In genomic region chr17:76188213-76189060, GRCh38 we compare ENCODE assay signal across 17 cellular contexts. TPM values are rescaled to one million over a fixed set of nuclear protein-coding genes. Genes with fewer than 3 reads are reported as not detected.
DNase-seq lines count a peak whose midpoint lies in the region; ATAC-seq and TF ChIP-seq lines count a peak whose summit lies in the region.
"Had no signal": no experiment of that assay in that cellular context is flagged by ENCODE, and none has a peak within 500 bp of the region (broad histone marks: within the 10 kb centered on the region; RNA-seq: fewer than 3 reads in every experiment).

No MANE protein-coding gene starts in this region.

- CTCF ChIA-PET in CD4-positive, alpha-beta memory T cell (lab: Charles Lee; ENCODE audit: partially characterized antibody), result interaction anchor here (0.8 to 7.0 kb wide), 11 partner anchors 9 to 92 kb away, joined by 3 to 71 read pairs (median 4); no protein-coding TSS in a partner anchor
- CTCF ChIA-PET in activated B cell treated with CpG ODN at 0.5 μM for 24 hours (lab: Charles Lee), result interaction anchor here (1.0 to 3.1 kb wide), 2 partner anchors 67 to 91 kb away, joined by 5 to 14 read pairs; no protein-coding TSS in a partner anchor

- no peaks in the 10 kb centered on the region for H3K27me3 Mint-ChIP-seq in CD4-positive, alpha-beta memory T cell
- H3K27me3 Mint-ChIP-seq in activated B cell treated with CpG ODN at 0.5 μM for 24 hours, result no peaks in the 10 kb centered on the region

- peak; percentile 31 for TF ChIP-seq CTCF in GM12873 (IDR thresholded peaks at IDR 0.05; ENCODE audit: insufficient read depth, low read depth, low read length, missing control alignments)
- TF ChIP-seq CTCF in activated B cell treated with CpG ODN at 0.5 μM for 24 hours (IDR thresholded peaks at IDR 0.05), result no peak
- no peak for TF ChIP-seq CTCF in fibroblast of villous mesenchyme (IDR thresholded peaks at IDR 0.05; ENCODE audit: insufficient read depth, low read depth, low read length)

- H3K4me3 Mint-ChIP-seq in CD4-positive, alpha-beta memory T cell, result peak overlapping the region in 7 of 8 donors; percentile 3 to 78 (median 67)
- H3K4me3 Mint-ChIP-seq in activated B cell treated with CpG ODN at 0.5 μM for 24 hours, result no peak overlapping the region
- H3K4me3 Mint-ChIP-seq: nephron had no signal

- peaks cover 4 to 5% of the 10 kb centered on the region in 2 donors for H3K36me3 Mint-ChIP-seq in CD4-positive, alpha-beta memory T cell
- no peaks in the 10 kb centered on the region for H3K36me3 Mint-ChIP-seq in activated B cell treated with CpG ODN at 0.5 μM for 24 hours (ENCODE audit: low read depth)

- DNase-seq in CD4-positive, alpha-beta memory T cell, result no peak
- DNase-seq in activated B cell treated with CpG ODN at 0.5 μM for 24 hours (no peak), fibroblast of villous mesenchyme (ENCODE audit: low read depth) (peak; percentile 68), SHP77 treated with DMSO at 0.1 percent for 48 hours (lab: John Stamatoyannopoulos, UW) (no peak), HCEC 1CT (no peak), mucosa of gallbladder (ENCODE audit: low spot score) (no peak)
- DNase-seq in effector CD8-positive, alpha-beta T cell (lab: John Stamatoyannopoulos, UW), result no peak
- DNase-seq: NCI-H1048, transverse colon had no signal

- H3K4me1 ChIP-seq in CD4-positive, alpha-beta memory T cell (ENCODE audit: insufficient read depth, low read length), result peaks cover 83% of the 10 kb centered on the region

- peaks cover 47 to 75% (median 58%) of the 10 kb centered on the region in 4 donors for H3K4me1 Mint-ChIP-seq in CD4-positive, alpha-beta memory T cell
- H3K4me1 Mint-ChIP-seq in activated B cell treated with CpG ODN at 0.5 μM for 24 hours, result peaks cover 55% of the 10 kb centered on the region
- H3K4me1 Mint-ChIP-seq: nephron had no signal

- no peaks in the 10 kb centered on the region for H3K36me3 ChIP-seq in CD4-positive, alpha-beta memory T cell (ENCODE audit: insufficient read depth, low read length)
- H3K36me3 ChIP-seq: BLaER1, transverse colon had no signal

- H3K27ac ChIP-seq in CD4-positive, alpha-beta memory T cell (ENCODE audit: low read depth, low read length), result peak overlapping the region; percentile 18
- H3K27ac ChIP-seq: BLaER1 had no signal

- H3K9me3 Mint-ChIP-seq in CD4-positive, alpha-beta memory T cell, result no peaks in the 10 kb centered on the region
- H3K9me3 Mint-ChIP-seq in activated B cell treated with CpG ODN at 0.5 μM for 24 hours, result no peaks in the 10 kb centered on the region
- H3K9me3 Mint-ChIP-seq: nephron had no signal

- intact Hi-C loops in CD4-positive, alpha-beta memory T cell (cut with micrococcal nuclease), result no loop called here
- intact Hi-C loops in activated B cell treated with CpG ODN at 0.5 μM for 24 hours (cut with micrococcal nuclease), result no loop called here

- H3K9me3 ChIP-seq in CD4-positive, alpha-beta memory T cell (ENCODE audit: control insufficient read depth in 1 of 2, low read length in 2 of 2), result no peaks in the 10 kb centered on the region
- H3K9me3 ChIP-seq: BLaER1, transverse colon had no signal

- no peak for ATAC-seq in activated B cell treated with CpG ODN at 0.5 μM for 24 hours (ENCODE audit: low read depth)
- ATAC-seq: HepG2 had no signal

- H3K4me3 ChIP-seq in CD4-positive, alpha-beta memory T cell (ENCODE audit: low read length in 2 of 2), result peak overlapping the region in 1 of 2 donors; percentile 4
- H3K4me3 ChIP-seq in fibroblast of villous mesenchyme (ENCODE audit: low read depth, low read length), result no peak overlapping the region
- H3K4me3 ChIP-seq: BLaER1, transverse colon had no signal

- H3K27ac Mint-ChIP-seq in CD4-positive, alpha-beta memory T cell, result peak overlapping the region; percentile 72 to 97 (median 90)
- H3K27ac Mint-ChIP-seq in activated B cell treated with CpG ODN at 0.5 μM for 24 hours, result peak overlapping the region; percentile 27
- H3K27ac Mint-ChIP-seq: nephron had no signal

- H3K27me3 ChIP-seq in CD4-positive, alpha-beta memory T cell (ENCODE audit: insufficient read depth, low read length), result no peaks in the 10 kb centered on the region
- H3K27me3 ChIP-seq: BLaER1, transverse colon had no signal

- POLR2A ChIA-PET in CD4-positive, alpha-beta memory T cell (lab: Charles Lee; ENCODE audit: partially characterized antibody), result interaction anchor here (0.8 to 18.9 kb wide), 11 partner anchors 9 to 79 kb away, joined by 3 to 603 read pairs (median 5); partner anchors contain the start of genes RNF157 and UBALD2
- POLR2A ChIA-PET in activated B cell treated with CpG ODN at 0.5 μM for 24 hours (lab: Charles Lee), result interaction anchor here (0.6 to 18.1 kb wide), 3 partner anchors 24 to 405 kb away, joined by 4 to 481 read pairs (median 4); partner anchors contain the start of gene UBALD2

RNA-seq across cellular contexts. Expression of gene FOXJ1, which starts 47.4 kb away (rescaled TPM):
- total RNA-seq in CD4-positive, alpha-beta memory T cell, result under 1 TPM; 0.19 to 0.20 TPM
- polyA plus RNA-seq in CD4-positive, alpha-beta memory T cell, result not detected
- total RNA-seq in activated B cell treated with CpG ODN at 0.5 μM for 24 hours, result 0.39 and 0.44 TPM in 2 replicates
- not detected in 2 replicates for total RNA-seq in fibroblast of villous mesenchyme
- total RNA-seq in mucosa of gallbladder, result not detected
- total RNA-seq: dermis microvascular lymphatic vessel endothelial cell, fibroblast of lung, SK-MEL-5 had no signal
- polyA plus RNA-seq: fibroblast of lung, liver had no signal

RNA-seq across cellular contexts. Expression of gene RNF157, which starts 51.9 kb away (rescaled TPM):
- total RNA-seq in CD4-positive, alpha-beta memory T cell, result 10 to 100 TPM; 19.5 to 22.5 TPM
- 10 to 100 TPM in 1 of 2 donors, 1 to 10 TPM in 1; 4.0 to 20.5 TPM for polyA plus RNA-seq in CD4-positive, alpha-beta memory T cell
- total RNA-seq in activated B cell treated with CpG ODN at 0.5 μM for 24 hours (3.1 and 3.5 TPM in 2 replicates), fibroblast of villous mesenchyme (4.7 and 10.0 TPM in 2 replicates), mucosa of gallbladder (3.3 TPM)
